24 cellular contexts compared by ENCODE assay signal in genomic region chr1:10953505-10954193, GRCh38. TPM values are rescaled to one million over a fixed set of nuclear protein-coding genes. Genes with fewer than 3 reads are reported as not detected.
A peak's percentile ranks its signal among the peaks of the same experiment; 100 is the strongest.
DNase-seq lines count a peak whose midpoint lies in the region; ATAC-seq, FAIRE-seq and TF ChIP-seq lines count a peak whose summit lies in the region.
"Had no signal": no experiment of that assay in that cellular context is flagged by ENCODE, and none has a peak within 500 bp of the region (broad histone marks: within the 10 kb centered on the region; RNA-seq: fewer than 3 reads in every experiment).

No MANE protein-coding gene starts in this region.

- FAIRE-seq in HepG2 (lab: Jason Lieb, UNC), result no peak
- FAIRE-seq: A549, GM12878, GM12892, GM18507 had no signal

- no peak for TF ChIP-seq EP300 in HepG2 (IDR thresholded peaks at IDR 0.05; ENCODE audit: low read depth in 2 of 2, low read length in 2 of 2)
- TF ChIP-seq EP300 in HepG2 (CRISPR knock-in tag; IDR thresholded peaks at IDR 0.05; ENCODE audit: borderline replicate concordance), result no peak

- H3K27me3 ChIP-seq in HepG2 (ENCODE audit: control insufficient read depth in 1 of 2, insufficient read depth in 2 of 2, low read length in 2 of 2) (peaks cover 4 to 39% of the 10 kb centered on the region in 2 experiments), right lobe of liver (no peaks in the 10 kb centered on the region), neuronal stem cell (ENCODE audit: control insufficient read depth in 3 of 3, insufficient read depth in 3 of 3, low read depth in 1 of 3, low read length in 3 of 3) (peaks cover 0 to 11% (median 0%) of the 10 kb centered on the region in 3 experiments)
- H3K27me3 ChIP-seq: BE2C, BLaER1 had no signal

- no peak for TF ChIP-seq RAD21 in HepG2 (CRISPR knock-in tag; IDR thresholded peaks at IDR 0.05)

- no peak overlapping the region for H3K27ac ChIP-seq in HepG2 (ENCODE audit: extremely low read length, insufficient read depth, low read length)
- no peak overlapping the region for H3K27ac ChIP-seq in right lobe of liver
- no peak overlapping the region for H3K27ac ChIP-seq in neuronal stem cell (replicated peaks; ENCODE audit: low read length)
- H3K27ac ChIP-seq: 22Rv1, A549, BLaER1 had no signal

- no peaks in the 10 kb centered on the region for H3K4me1 ChIP-seq in HepG2 (ENCODE audit: insufficient read depth, low read length)
- no peaks in the 10 kb centered on the region for H3K4me1 ChIP-seq in right lobe of liver
- no peaks in the 10 kb centered on the region for H3K4me1 ChIP-seq in neuronal stem cell (ENCODE audit: control insufficient read depth in 2 of 2, insufficient read depth in 1 of 2, low read depth in 1 of 2, low read length in 2 of 2)
- H3K4me1 ChIP-seq: A549 had no signal

- no peak overlapping the region for H2BK12ac ChIP-seq in neuronal stem cell (ENCODE audit: low read length)

- no peak overlapping the region for H3K4ac ChIP-seq in neuronal stem cell (ENCODE audit: low read length)

- BruUV-seq in HepG2 (replicated peaks; lab: Mats Ljungman, UMichigan), result no TSS peak

- H4K8ac ChIP-seq in neuronal stem cell (ENCODE audit: low read depth, low read length), result peak overlapping the region; percentile 84

- POLR2A ChIA-PET in HepG2 (lab: Yijun Ruan, JAX), result no interaction called here

- intact Hi-C loops in HepG2 (cut with micrococcal nuclease; ENCODE audit: unreplicated experiment), result no loop called here
- intact Hi-C loops in right lobe of liver (cut with DNase I), result no loop called here

- H2BK15ac ChIP-seq in neuronal stem cell (ENCODE audit: low read length), result no peak overlapping the region

- H3K79me1 ChIP-seq in neuronal stem cell (ENCODE audit: low read depth, low read length), result no peaks in the 10 kb centered on the region

- DNase-seq in HepG2 (ENCODE audit: low spot score), result no peak
- no peak for DNase-seq in right lobe of liver
- no peak for DNase-seq in neuronal stem cell (ENCODE audit: low spot score)
- no peak for DNase-seq in AG08395 (ENCODE audit: low spot score)
- DNase-seq in NCI-H1417 (lab: John Stamatoyannopoulos, UW), result no peak
- DNase-seq: BE2C; C1 segment of cervical spinal cord; CD4-positive, alpha-beta memory T cell; CD4-positive, CD25-positive, alpha-beta regulatory T cell; CD8-positive, alpha-beta memory T cell; COR-L47; DMS 273 treated with DMSO at 0.1 percent for 48 hours; DMS153; DMS53; DMS79; DND-41; EL; GDM1 had no signal

- no peaks in the 10 kb centered on the region for H3K36me3 ChIP-seq in HepG2 (replicated peaks in 1 of 2; ENCODE audit: control insufficient read depth in 1 of 2, insufficient read depth in 2 of 2, low read length in 2 of 2)
- no peaks in the 10 kb centered on the region for H3K36me3 ChIP-seq in right lobe of liver
- H3K36me3 ChIP-seq in neuronal stem cell (replicated peaks in 1 of 2; ENCODE audit: control insufficient read depth in 2 of 2, insufficient read depth in 2 of 2, low read length in 2 of 2), result no peaks in the 10 kb centered on the region
- H3K36me3 ChIP-seq: BE2C, BLaER1 had no signal

- H3K23ac ChIP-seq in neuronal stem cell (ENCODE audit: low read depth, low read length, poor library complexity), result no peak overlapping the region

- H3K4me2 ChIP-seq in HepG2 (ENCODE audit: low read depth, low read length) (no peak overlapping the region), neuronal stem cell (ENCODE audit: insufficient read depth, low read length, poor library complexity, severe bottlenecking) (no peak overlapping the region)
- H3K4me2 ChIP-seq: A549, BLaER1 had no signal

- WGBS in HepG2 (ENCODE audit: low lambda C conversion rate), result 50% methylated on average over 6 of the region's 12 CpGs
- 76% methylated on average over 6 of the region's 12 CpGs for WGBS in right lobe of liver (ENCODE audit: insufficient coverage, low coverage, low lambda C conversion rate, missing lambda C conversion rate)
- WGBS in neuronal stem cell (ENCODE audit: extremely low coverage in 2 of 2, insufficient read length in 2 of 2, insufficient replicate concordance in 1 of 2), 2 donors, result no CpG with 5 or more reads among the region's 12 CpGs

- no peak overlapping the region for H2AFZ ChIP-seq in HepG2 (ENCODE audit: low read length)
- no peak overlapping the region for H2AFZ ChIP-seq in neuronal stem cell (ENCODE audit: low read length)

- CTCF ChIA-PET in HepG2 (lab: Yijun Ruan, JAX; ENCODE audit: low intra/inter-chr PET ratio, low total read pairs), result no interaction called here

- no peak overlapping the region for H2AK5ac ChIP-seq in neuronal stem cell (ENCODE audit: low read depth, low read length)

- no peak overlapping the region for H2BK120ac ChIP-seq in neuronal stem cell (ENCODE audit: low read depth, low read length)

- no peak overlapping the region for H3K14ac ChIP-seq in neuronal stem cell (ENCODE audit: low read length)

- ATAC-seq in HepG2, result no peak
- ATAC-seq in right lobe of liver, result no peak
- ATAC-seq: A549, GM12878 had no signal

- TF ChIP-seq POLR2A in HepG2 (IDR thresholded peaks at IDR 0.05; ENCODE audit: insufficient read depth in 1 of 2, low read depth in 2 of 2, low read length in 2 of 2) (no peak), right lobe of liver (IDR thresholded peaks at IDR 0.05) (no peak)

- no peaks in the 10 kb centered on the region for H4K20me1 ChIP-seq in HepG2 (ENCODE audit: insufficient read depth, low read length)
- H4K20me1 ChIP-seq: BLaER1 had no signal

- TF ChIP-seq CTCF in HepG2 (CRISPR knock-in tag; IDR thresholded peaks at IDR 0.05) (no peak), right lobe of liver (IDR thresholded peaks at IDR 0.05) (no peak)

- H4K91ac ChIP-seq in neuronal stem cell (ENCODE audit: low read depth, low read length, poor library complexity), result no peak overlapping the region

- H2BK5ac ChIP-seq in neuronal stem cell (ENCODE audit: low read length), result no peak overlapping the region

- in situ Hi-C loops in HepG2 (cut with HindIII; ENCODE audit: extremely low pct_ligation_motif_present, low pct_unique_long_range_greater_than_20kb), result no loop called here

- H3K18ac ChIP-seq in neuronal stem cell (ENCODE audit: low read length), result no peak overlapping the region

- no peak overlapping the region for H3K4me3 ChIP-seq in HepG2 (replicated peaks in 1 of 3; ENCODE audit: insufficient read depth in 1 of 3, low read depth in 2 of 3, low read length in 3 of 3)
- no peak overlapping the region for H3K4me3 ChIP-seq in right lobe of liver
- no peak overlapping the region for H3K4me3 ChIP-seq in neuronal stem cell (ENCODE audit: low read length in 2 of 2)
- H3K4me3 ChIP-seq: A549, BLaER1, GM12878 had no signal

- no peaks in the 10 kb centered on the region for H3K79me2 ChIP-seq in HepG2 (ENCODE audit: insufficient read depth, low read length)

- no peaks in the 10 kb centered on the region for H3K9me3 ChIP-seq in HepG2 (ENCODE audit: low read length)
- no peaks in the 10 kb centered on the region for H3K9me3 ChIP-seq in right lobe of liver
- no peaks in the 10 kb centered on the region for H3K9me3 ChIP-seq in neuronal stem cell (replicated peaks in 1 of 2; ENCODE audit: control insufficient read depth in 2 of 2, insufficient read depth in 1 of 2, low read depth in 1 of 2, low read length in 2 of 2)
- H3K9me3 ChIP-seq: BE2C had no signal

- H3K9ac ChIP-seq in HepG2 (ENCODE audit: insufficient read depth, low read depth, low read length), result no peak overlapping the region
- no peak overlapping the region for H3K9ac ChIP-seq in neuronal stem cell (ENCODE audit: low read depth, low read length, poor library complexity)
- H3K9ac ChIP-seq: BLaER1 had no signal

TF ChIP-seq in HepG2, 621 proteins besides CTCF, POLR2A, EP300 and RAD21:
- TF ChIP-seq, protein P1, sequence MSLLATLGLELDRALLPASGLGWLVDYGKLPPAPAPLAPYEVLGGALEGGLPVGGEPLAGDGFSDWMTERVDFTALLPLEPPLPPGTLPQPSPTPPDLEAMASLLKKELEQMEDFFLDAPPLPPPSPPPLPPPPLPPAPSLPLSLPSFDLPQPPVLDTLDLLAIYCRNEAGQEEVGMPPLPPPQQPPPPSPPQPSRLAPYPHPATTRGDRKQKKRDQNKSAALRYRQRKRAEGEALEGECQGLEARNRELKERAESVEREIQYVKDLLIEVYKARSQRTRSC (CRISPR knock-in tag; IDR thresholded peaks at IDR 0.05; ENCODE audit: low read depth), result no peak
- TF ChIP-seq ZNF629 (CRISPR knock-in tag; conservative IDR thresholded peaks at IDR 0.05), result peak; percentile 59

RNA-seq across cellular contexts. Expression of gene TARDBP, which starts 58.8 kb away (rescaled TPM):
- total RNA-seq in HepG2 (2016; rRNA removed; fragmentation: Illumina TruSeq; extraction: Trizol) (62.4 and 159 TPM in 2 replicates), right lobe of liver (10 to 100 TPM; 57.2 to 84.4 (median 73.8) TPM)
- total RNA-seq in HepG2 (2016; cell fraction: cytosol; rRNA removed; fragmentation: Illumina TruSeq; extraction: Trizol; ENCODE audit: low read depth), result 18.0 and 22.2 TPM in 2 replicates
- 61.9 and 166 TPM in 2 replicates for total RNA-seq in HepG2 (2016; cell fraction: insoluble cytoplasmic fraction; rRNA removed; fragmentation: Illumina TruSeq; extraction: Trizol)
- total RNA-seq in HepG2 (2016; cell fraction: membrane; rRNA removed; fragmentation: Illumina TruSeq; extraction: Trizol), result 44.5 and 57.9 TPM in 2 replicates
- 75.1 and 75.6 TPM in 2 replicates for total RNA-seq in HepG2 (2016; cell fraction: nucleus; rRNA removed; fragmentation: Illumina TruSeq; extraction: Trizol)
- polyA plus RNA-seq in HepG2 (2011; rRNA removed), result 78.1 and 93.0 TPM in 2 replicates
- polyA plus RNA-seq in HepG2 (2011; cell fraction: cytosol; rRNA removed), result 52.7 and 80.2 TPM in 2 replicates
- polyA plus RNA-seq in HepG2 (2011; cell fraction: nucleus; rRNA removed), result 205 and 230 TPM in 2 replicates
- 127 and 172 TPM in 2 replicates for polyA plus RNA-seq in HepG2 (2012)
- polyA plus RNA-seq in HepG2 (2016; cell fraction: cytosol; fragmentation: Illumina TruSeq; extraction: Trizol; ENCODE audit: low read depth), result 10.2 and 11.3 TPM in 2 replicates
- polyA plus RNA-seq in HepG2 (2016; cell fraction: insoluble cytoplasmic fraction; fragmentation: Illumina TruSeq; extraction: Trizol; ENCODE audit: low read depth), result 370 and 411 TPM in 2 replicates
- polyA plus RNA-seq in HepG2 (2016; cell fraction: membrane; fragmentation: Illumina TruSeq; extraction: Trizol; ENCODE audit: low read depth), result 38.9 and 43.1 TPM in 2 replicates
- polyA plus RNA-seq in HepG2 (2016; cell fraction: nucleus; fragmentation: Illumina TruSeq; extraction: Trizol; ENCODE audit: insufficient read depth, low read depth), result 236 and 265 TPM in 2 replicates
- 37.3 and 69.3 TPM in 2 replicates for polyA minus RNA-seq in HepG2 (2011; rRNA and poly(A)+ RNA removed; ENCODE audit: low replicate concordance)
- 75.8 and 85.2 TPM in 2 replicates for polyA minus RNA-seq in HepG2 (2011; cell fraction: cytosol; rRNA and poly(A)+ RNA removed)
- polyA minus RNA-seq in HepG2 (2011; cell fraction: nucleus; rRNA and poly(A)+ RNA removed), result 227 and 240 TPM in 2 replicates
- polyA plus RNA-seq in neuronal stem cell (2013, experiment 1 of 2), result 260 TPM
- 261 TPM for polyA plus RNA-seq in neuronal stem cell (2013, experiment 2 of 2)
